ENCODE assay signal across 23 cellular contexts in the genomic region with DNA sequence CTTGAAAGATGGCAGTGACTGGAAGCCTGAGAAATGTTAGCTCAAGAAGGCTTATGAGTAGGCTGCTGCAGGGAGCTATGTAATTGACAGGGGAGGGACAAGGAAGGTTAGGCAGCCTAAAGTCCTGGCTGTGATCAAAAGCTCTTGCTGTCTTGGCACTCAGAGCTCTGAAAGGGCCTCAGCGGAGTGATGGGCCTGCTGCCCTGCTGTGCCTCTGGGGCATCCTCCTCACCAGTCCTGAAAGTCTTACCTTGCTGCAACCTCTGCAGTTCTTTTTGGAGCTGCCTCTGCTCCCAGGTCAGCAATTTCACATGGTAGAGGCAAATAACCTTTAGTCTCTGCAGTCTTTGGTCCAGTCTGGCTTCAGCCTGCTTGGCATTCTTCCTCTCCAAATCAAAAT. TPM values are rescaled to one million over a fixed set of nuclear protein-coding genes. Genes with fewer than 3 reads are reported as not detected.
"Had no signal": no experiment of that assay in that cellular context is flagged by ENCODE, and none has a peak within 500 bp of the region (broad histone marks: within the 10 kb centered on the region; RNA-seq: fewer than 3 reads in every experiment).

No MANE protein-coding gene starts in this region.

- H3K4me3 ChIP-seq: gastrocnemius medialis, lung, spleen, tibial nerve had no signal

- H3K27ac ChIP-seq: gastrocnemius medialis, spleen, tibial nerve, VCaP had no signal

- DNase-seq: activated CD4-positive, alpha-beta T cell treated with anti-CD3 and anti-CD28 coated beads for 1 hour; activated CD4-positive, alpha-beta T cell treated with anti-CD3 and anti-CD28 coated beads, Interleukin-2, amount 50 U/mL, for 1 hour; activated CD8-positive, alpha-beta T cell treated with anti-CD3 and anti-CD28 coated beads, Interleukin-2, amount 10 ng/mL, durations not matched to agents 7 days and 5 days; activated gamma-delta T cell; activated naive CD4-positive, alpha-beta T cell treated with anti-CD3 and anti-CD28 coated beads, Interleukin-2, amount 50 U/mL, for 16 hours; activated naive CD8-positive, alpha-beta T cell treated with anti-CD3 and anti-CD28 coated beads, Interleukin-2, amount 50 U/mL, for 24 hours; dermis blood vessel endothelial cell; effector CD8-positive, alpha-beta T cell; gastrocnemius medialis; left cardiac atrium; naive thymus-derived CD8-positive, alpha-beta T cell; retina; spleen; stimulated activated CD4-positive, alpha-beta T cell treated with anti-CD3 and anti-CD28 coated beads, Interleukin-4, amount 100 ng/mL, for 24 hours; stimulated activated naive CD8-positive, alpha-beta T cell treated with anti-CD3 and anti-CD28 coated beads, Interleukin-15, Interleukin-2, amounts not matched to agents 100 U/mL and 50 U/mL, for 24 hours; T-cell had no signal

- H3K27me3 ChIP-seq: gastrocnemius medialis, tibial nerve had no signal

- H3K36me3 ChIP-seq: gastrocnemius medialis, spleen, tibial nerve had no signal

- FAIRE-seq: islet of Langerhans, urothelium cell line had no signal

- H3K9me3 ChIP-seq: gastrocnemius medialis, spleen, tibial nerve had no signal

- H3K4me1 ChIP-seq: spleen had no signal

RNA-seq across cellular contexts. Expression of a gene that starts 1.8 kb away (rescaled TPM):
- total RNA-seq: activated CD8-positive, alpha-beta T cell treated with anti-CD3 and anti-CD28 coated beads, Interleukin-2, amount 10 ng/mL, durations not matched to agents 7 days and 5 days; activated T-helper 1 cell treated with anti-CD3 and anti-CD28 coated beads, Interleukin-12 subunit alpha, Interleukin-12 subunit beta, Interleukin-2, Interleukin-4 antibody, amounts not matched to agents 30 ng/mL and 10 ng/mL and 1 ng/mL, durations not matched to agents 14 hours and 24 hours and 36 hours; dermis blood vessel endothelial cell; gastrocnemius medialis; naive thymus-derived CD8-positive, alpha-beta T cell; spleen; subcutaneous adipose tissue; T-cell had no signal
- polyA plus RNA-seq: naive thymus-derived CD8-positive, alpha-beta T cell; spleen had no signal
